In genomic region chr9:104961238-104961637, GRCh38 we compare ENCODE assay signal across 9 cellular contexts. TPM values are rescaled to one million over a fixed set of nuclear protein-coding genes. Genes with fewer than 3 reads are reported as not detected.
DNase-seq lines count a peak whose midpoint lies in the region; ATAC-seq, FAIRE-seq and TF ChIP-seq lines count a peak whose summit lies in the region.
"Had no signal": no experiment of that assay in that cellular context is flagged by ENCODE, and none has a peak within 500 bp of the region (broad histone marks: within the 10 kb centered on the region; RNA-seq: fewer than 3 reads in every experiment).

No MANE protein-coding gene starts in this region.

- H3K27ac Mint-ChIP-seq in Calu3 (ENCODE audit: unreplicated experiment) = no peak overlapping the region
- H3K27ac Mint-ChIP-seq in T-helper 2 cell treated with Interferon-gamma antibody and Interleukin-4, amounts not matched to agents 5 μg/mL and 100 μg/mL, for 36 hours = peak overlapping the region; percentile 2
- H3K27ac Mint-ChIP-seq in central memory CD8-positive, alpha-beta T cell (ENCODE audit: low read depth) = no peak overlapping the region

- peak; percentile 96 for ATAC-seq in GM21619 (IDR thresholded peaks at IDR 0.05; ENCODE audit: unreplicated experiment)
- peak; percentile 88 for ATAC-seq in central memory CD8-positive, alpha-beta T cell (replicated peaks; ENCODE audit: extremely low read depth, poor library complexity, severe bottlenecking)
- no peak for ATAC-seq in Right ventricle myocardium inferior

- BruUV-seq in Calu3 (replicated peaks; lab: Mats Ljungman, UMichigan) = no TSS peak

- H3K4me1 Mint-ChIP-seq in Calu3 (ENCODE audit: low read depth, unreplicated experiment) = peaks cover 10% of the 10 kb centered on the region
- peaks cover 13% of the 10 kb centered on the region for H3K4me1 Mint-ChIP-seq in T-helper 2 cell treated with Interferon-gamma antibody and Interleukin-4, amounts not matched to agents 5 μg/mL and 100 μg/mL, for 36 hours (ENCODE audit: low read depth)
- peaks cover 7% of the 10 kb centered on the region for H3K4me1 Mint-ChIP-seq in central memory CD8-positive, alpha-beta T cell

- H3K27ac ChIP-seq in small intestine (ENCODE audit: low read depth in 1 of 2, low read length in 1 of 2) = no peak overlapping the region

- H3K9me3 ChIP-seq in small intestine (ENCODE audit: control insufficient read depth, low read depth) = no peaks in the 10 kb centered on the region

- H3K36me3 ChIP-seq in small intestine (ENCODE audit: control insufficient read depth in 2 of 2, insufficient read depth in 2 of 2, low read length in 2 of 2) = no peaks in the 10 kb centered on the region

- intact Hi-C loops in Calu3 (cut with micrococcal nuclease; ENCODE audit: unreplicated experiment) (loop anchor here (10.0 kb wide), 1 partner anchor 194 kb away; no protein-coding TSS in a partner anchor), Right ventricle myocardium inferior (cut with DNase I) (no loop called here)

- H3K36me3 Mint-ChIP-seq in Calu3 (ENCODE audit: insufficient read depth, unreplicated experiment) = no peaks in the 10 kb centered on the region
- no peaks in the 10 kb centered on the region for H3K36me3 Mint-ChIP-seq in T-helper 2 cell treated with Interferon-gamma antibody and Interleukin-4, amounts not matched to agents 5 μg/mL and 100 μg/mL, for 36 hours (ENCODE audit: low read depth)
- H3K36me3 Mint-ChIP-seq in central memory CD8-positive, alpha-beta T cell (ENCODE audit: insufficient read depth) = no peaks in the 10 kb centered on the region

- no peaks in the 10 kb centered on the region for H3K27me3 Mint-ChIP-seq in Calu3 (ENCODE audit: unreplicated experiment)
- peaks cover 2% of the 10 kb centered on the region for H3K27me3 Mint-ChIP-seq in T-helper 2 cell treated with Interferon-gamma antibody and Interleukin-4, amounts not matched to agents 5 μg/mL and 100 μg/mL, for 36 hours (ENCODE audit: low read depth)
- H3K27me3 Mint-ChIP-seq in central memory CD8-positive, alpha-beta T cell = peaks cover 31% of the 10 kb centered on the region

- TF ChIP-seq CTCF in Calu3 (IDR thresholded peaks at IDR 0.05; ENCODE audit: unreplicated experiment) = no peak

- no peaks in the 10 kb centered on the region for H3K4me1 ChIP-seq in small intestine (ENCODE audit: control insufficient read depth in 2 of 2, insufficient read depth in 1 of 2, low read depth in 1 of 2, low read length in 1 of 2)

- no peak overlapping the region for H3K4me3 ChIP-seq in small intestine (ENCODE audit: low read depth in 1 of 2, low read length in 2 of 2)

- 49 to 54% (median 52%) methylated on average over 5 of the region's 5 CpGs for WGBS in small intestine, 3 donors

- no peak overlapping the region for H3K4me3 Mint-ChIP-seq in Calu3 (ENCODE audit: low read depth, unreplicated experiment)
- H3K4me3 Mint-ChIP-seq in T-helper 2 cell treated with Interferon-gamma antibody and Interleukin-4, amounts not matched to agents 5 μg/mL and 100 μg/mL, for 36 hours = no peak overlapping the region
- no peak overlapping the region for H3K4me3 Mint-ChIP-seq in central memory CD8-positive, alpha-beta T cell

- no peaks in the 10 kb centered on the region for H3K27me3 ChIP-seq in small intestine (ENCODE audit: control insufficient read depth in 2 of 2, insufficient read depth in 2 of 2, low read length in 2 of 2)

- CTCF ChIA-PET in Calu3 (lab: Charles Lee) = no interaction called here

- H3K9me3 Mint-ChIP-seq in Calu3 (ENCODE audit: low read depth, unreplicated experiment) = no peaks in the 10 kb centered on the region
- no peaks in the 10 kb centered on the region for H3K9me3 Mint-ChIP-seq in T-helper 2 cell treated with Interferon-gamma antibody and Interleukin-4, amounts not matched to agents 5 μg/mL and 100 μg/mL, for 36 hours
- no peaks in the 10 kb centered on the region for H3K9me3 Mint-ChIP-seq in central memory CD8-positive, alpha-beta T cell

- no peak for FAIRE-seq in small intestine (lab: Jason Lieb, UNC)
- FAIRE-seq: GM18507 had no signal

- peak; percentile 10 for DNase-seq in Calu3
- peak; percentile 26 for DNase-seq in HuH-7.5 (ENCODE audit: low spot score)
- DNase-seq in T-helper 2 cell treated with Interferon-gamma antibody and Interleukin-4, amounts not matched to agents 5 μg/mL and 100 μg/mL, for 36 hours (ENCODE audit: low spot score) = peak; percentile 54
- no peak for DNase-seq in central memory CD8-positive, alpha-beta T cell (ENCODE audit: low spot score in 2 of 2)
- DNase-seq in small intestine = peak; percentile 59
- no peak for DNase-seq in medulla oblongata (ENCODE audit: extremely low spot score)
- DNase-seq in Right ventricle myocardium inferior (ENCODE audit: missing footprints) = no peak

RNA-seq across cellular contexts. Expression of gene ABCA1, which starts 33.3 kb away (rescaled TPM):
- total RNA-seq in Calu3 (2022) (0.76 and 0.78 TPM in 2 replicates), Right ventricle myocardium inferior (12.6 TPM)
- polyA plus RNA-seq in small intestine = 1 to 10 TPM; 1.6 to 3.2 (median 3.0) TPM

Comparison
In these comparisons a context has a peak if more than half of its experiments do, and no peak if none do; other contexts are left out.
1. DNase-seq: peak in Calu3 (single experiment), HuH-7.5 (single experiment), T-helper 2 cell treated with Interferon-gamma antibody and Interleukin-4, amounts not matched to agents 5 μg/mL and 100 μg/mL, for 36 hours (single experiment) and small intestine (single experiment); none in central memory CD8-positive, alpha-beta T cell (0 of 2), medulla oblongata (single experiment) and Right ventricle myocardium inferior (single experiment).